1 cellular context compared by ENCODE assay signal in genomic region chr14:35365130-35366047, GRCh38.
A peak's percentile ranks its signal among the peaks of the same experiment; 100 is the strongest.
TF ChIP-seq lines count a peak whose summit lies in the region.

No MANE protein-coding gene starts in this region.

TF ChIP-seq in HepG2, 621 proteins besides CTCF, POLR2A, EP300 and RAD21 (continued from another document and continues in another):
- TF ChIP-seq ZNF800 (CRISPR knock-in tag; IDR thresholded peaks at IDR 0.05) (no peak), ZNF577 (CRISPR knock-in tag; IDR thresholded peaks at IDR 0.05; ENCODE audit: borderline replicate concordance, low read depth) (no peak), GZF1 (CRISPR knock-in tag; IDR thresholded peaks at IDR 0.05) (peak; percentile 70; the same call in 1 of the 2 replicates), SRSF9 (IDR thresholded peaks at IDR 0.05; ENCODE audit: borderline replicate concordance, insufficient read depth, low read depth, low read length, poor library complexity, severe bottlenecking) (no peak), TGIF2 (CRISPR knock-in tag; IDR thresholded peaks at IDR 0.05) (peak; percentile 84), ZNF605 (CRISPR knock-in tag; IDR thresholded peaks at IDR 0.05) (peak; percentile 79; the same call in 1 of the 2 replicates), ZHX2 (IDR thresholded peaks at IDR 0.05; ENCODE audit: low read depth) (peak; percentile 28; the same call in 1 of the 2 replicates), ZHX2 (CRISPR knock-in tag; IDR thresholded peaks at IDR 0.05; ENCODE audit: borderline replicate concordance) (no peak), ZNF205 (CRISPR knock-in tag; IDR thresholded peaks at IDR 0.05) (0 out of 2 replicates have a peak, but pooled peaks have one; percentile 59), ZNF142 (CRISPR knock-in tag; IDR thresholded peaks at IDR 0.05) (no peak), MED1 (CRISPR knock-in tag; IDR thresholded peaks at IDR 0.05) (peak; percentile 93), STAT6 (CRISPR knock-in tag; IDR thresholded peaks at IDR 0.05; ENCODE audit: borderline replicate concordance) (no peak), POLR2AphosphoS5 (IDR thresholded peaks at IDR 0.05; ENCODE audit: low read depth, low read length) (no peak), CENPT (CRISPR knock-in tag; IDR thresholded peaks at IDR 0.05; ENCODE audit: low read depth) (no peak), ZZZ3 (CRISPR knock-in tag; IDR thresholded peaks at IDR 0.05; ENCODE audit: borderline replicate concordance) (peak; percentile 61), ZSCAN12 (CRISPR knock-in tag; IDR thresholded peaks at IDR 0.05) (no peak; the same call in 1 of the 2 replicates), NCOA5 (CRISPR knock-in tag; IDR thresholded peaks at IDR 0.05) (no peak), TP53 (CRISPR knock-in tag; conservative IDR thresholded peaks at IDR 0.05) (no peak), EZH2 (conservative IDR thresholded peaks at IDR 0.05; ENCODE audit: low read depth, low read length) (no peak), LBX2 (CRISPR knock-in tag; IDR thresholded peaks at IDR 0.05; ENCODE audit: borderline replicate concordance) (peak; percentile 89; the same call in 1 of the 2 replicates), CEBPB (IDR thresholded peaks at IDR 0.05; ENCODE audit: borderline replicate concordance, low read depth, low read length) (no peak), NR2F6 (IDR thresholded peaks at IDR 0.05) (peak; percentile 92), NR2F6 (CRISPR knock-in tag; IDR thresholded peaks at IDR 0.05) (peak; percentile 98), ZNF383 (CRISPR knock-in tag; IDR thresholded peaks at IDR 0.05; ENCODE audit: borderline replicate concordance) (no peak), FOXC1 (CRISPR knock-in tag; IDR thresholded peaks at IDR 0.05; ENCODE audit: borderline replicate concordance) (peak; percentile 81; the same call in 1 of the 2 replicates), ETV5 (CRISPR knock-in tag; IDR thresholded peaks at IDR 0.05; ENCODE audit: borderline replicate concordance) (peak; percentile 73; the same call in 1 of the 2 replicates), CBFB (CRISPR knock-in tag; IDR thresholded peaks at IDR 0.05) (no peak; the same call in 1 of the 2 replicates), NFYB (CRISPR knock-in tag; IDR thresholded peaks at IDR 0.05) (no peak; the same call in 1 of the 2 replicates), ZNF589 (CRISPR knock-in tag; conservative IDR thresholded peaks at IDR 0.05) (no peak), MLX (CRISPR knock-in tag; IDR thresholded peaks at IDR 0.05) (peak; percentile 76; the same call in 1 of the 2 replicates), RARG (CRISPR knock-in tag; IDR thresholded peaks at IDR 0.05; ENCODE audit: low read depth) (no peak), ZIK1 (CRISPR knock-in tag; IDR thresholded peaks at IDR 0.05; ENCODE audit: borderline replicate concordance, low read depth) (peak; percentile 98), ZNF547 (CRISPR knock-in tag; IDR thresholded peaks at IDR 0.05) (peak; percentile 96), ZSCAN21 (CRISPR knock-in tag; IDR thresholded peaks at IDR 0.05; ENCODE audit: borderline replicate concordance) (peak; percentile 93), NR0B2 (CRISPR knock-in tag; IDR thresholded peaks at IDR 0.05) (no peak), DZIP1 (CRISPR knock-in tag; IDR thresholded peaks at IDR 0.05) (no peak), REXO4 (CRISPR knock-in tag; IDR thresholded peaks at IDR 0.05; ENCODE audit: borderline replicate concordance) (no peak), GATAD1 (CRISPR knock-in tag; IDR thresholded peaks at IDR 0.05) (peak; percentile 78)
